In genomic region chr16:84911490-84912216, GRCh38 we compare ENCODE assay signal across 21 cellular contexts.
A peak's percentile ranks its signal among the peaks of the same experiment; 100 is the strongest.
DNase-seq lines count a peak whose midpoint lies in the region; TF ChIP-seq lines count a peak whose summit lies in the region.
"Had no signal": no experiment of that assay in that cellular context is flagged by ENCODE, and none has a peak within 500 bp of the region (broad histone marks: within the 10 kb centered on the region; RNA-seq: fewer than 3 reads in every experiment).

No MANE protein-coding gene starts in this region.

- in situ Hi-C loops in GM13976 (cut with MboI; ENCODE audit: low sequenced_read_pairs, unreplicated experiment), result no loop called here

- intact Hi-C loops in spleen (cut with DNase I; ENCODE audit: low total_unique reads), result no loop called here

- peaks cover 0 to 25% (median 0%) of the 10 kb centered on the region in 7 donors for H3K27me3 ChIP-seq in spleen (replicated peaks in 1 of 7)

- peaks cover 0 to 6% (median 0%) of the 10 kb centered on the region in 6 donors for H3K36me3 ChIP-seq in spleen
- H3K36me3 ChIP-seq: suprapubic skin had no signal

- DNase-seq in EH (ENCODE audit: low read depth) (peak; percentile 36), MV-4-11 (lab: John Stamatoyannopoulos, UW) (peak; percentile 71), fibroblast of pulmonary artery (ENCODE audit: low read depth) (peak; percentile 54), spleen (peak; percentile 78), GM13976 (ENCODE audit: low spot score) (no peak), NCI-H187 (lab: John Stamatoyannopoulos, UW) (no peak)
- no peak for DNase-seq in stimulated activated naive CD4-positive, alpha-beta T cell (lab: John Stamatoyannopoulos, UW)
- DNase-seq: activated CD8-positive, alpha-beta memory T cell treated with anti-CD3 and anti-CD28 coated beads for 24 hours; activated naive CD4-positive, alpha-beta T cell; activated T-cell treated with anti-CD3 and anti-CD28 coated beads, Interleukin-2, amount 50 U/mL, for 4 hours; aorta; caudate nucleus; COR-L47; DMS79 treated with DMSO at 0.1 percent for 48 hours; dorsolateral prefrontal cortex; foreskin fibroblast; heart right ventricle; mucosa of descending colon; NCI-H2227 treated with DMSO at 0.1 percent for 48 hours had no signal

- no peak for TF ChIP-seq POLR2A in spleen (IDR thresholded peaks at IDR 0.05)

- H3K4me3 ChIP-seq in fibroblast of pulmonary artery (replicated peaks; ENCODE audit: low read depth, low read length) (no peak overlapping the region), spleen (peak overlapping the region in 1 of 8 donors; percentile 44)
- H3K4me3 ChIP-seq: dorsolateral prefrontal cortex, GM23338, heart right ventricle, mucosa of descending colon, suprapubic skin had no signal

- WGBS in spleen, 5 donors, result 55 to 80% (median 66%) methylated on average over 16 of the region's 16 CpGs

- TF ChIP-seq CTCF in fibroblast of pulmonary artery (IDR thresholded peaks at IDR 0.05; ENCODE audit: low read length, missing control alignments), result no peak
- TF ChIP-seq CTCF in spleen (IDR thresholded peaks at IDR 0.05 in 8 of 11, conservative IDR thresholded peaks at IDR 0.05 in 3 of 11), result no peak
- no peak for TF ChIP-seq CTCF in GM13976 (IDR thresholded peaks at IDR 0.05; ENCODE audit: borderline replicate concordance, control extremely low read depth, extremely low read depth, insufficient read depth, missing control alignments)

- H3K4me1 ChIP-seq in spleen, result peaks cover 4 to 89% (median 45%) of the 10 kb centered on the region in 6 donors

- H3K9me3 ChIP-seq in spleen, result no peaks in the 10 kb centered on the region
- H3K9me3 ChIP-seq: heart right ventricle, mucosa of descending colon, suprapubic skin had no signal

- peak overlapping the region; percentile 19 to 95 (median 82) for H3K27ac ChIP-seq in spleen
- H3K27ac ChIP-seq: dorsolateral prefrontal cortex, suprapubic skin had no signal

Comparison
In these comparisons a context has a peak if more than half of its experiments do, and no peak if none do; other contexts are left out.
1. DNase-seq: peak in EH (single experiment), MV-4-11 (single experiment), fibroblast of pulmonary artery (single experiment) and spleen (single experiment); none in stimulated activated naive CD4-positive, alpha-beta T cell (0 of 6), GM13976 (single experiment) and NCI-H187 (0 of 2).